In genomic region chr14:55133416-55133815, GRCh38 we compare ENCODE assay signal across 2 cellular contexts.
TF ChIP-seq lines count a peak whose summit lies in the region.

No MANE protein-coding gene starts in this region.

TF ChIP-seq in HCT116, 20 proteins besides CTCF, POLR2A, EP300 and RAD21:
- TF ChIP-seq ELF1 (IDR thresholded peaks at IDR 0.05; ENCODE audit: borderline replicate concordance, low read depth) (no peak), EZH2 (IDR thresholded peaks at IDR 0.05) (no peak), SIN3A (IDR thresholded peaks at IDR 0.05; ENCODE audit: low read depth) (no peak), CBX3 (IDR thresholded peaks at IDR 0.05; ENCODE audit: low read depth) (no peak)

TF ChIP-seq in GM12878, 131 proteins besides CTCF, POLR2A, EP300 and RAD21:
- TF ChIP-seq CREB1 (IDR thresholded peaks at IDR 0.05; ENCODE audit: low read depth), result no peak
- TF ChIP-seq ZNF207 (IDR thresholded peaks at IDR 0.05; ENCODE audit: borderline replicate concordance), result no peak
- no peak for TF ChIP-seq CHD1 (IDR thresholded peaks at IDR 0.05; ENCODE audit: low read depth, low read length)
